ENCODE assay signal across 2 cellular contexts in the genomic region with DNA sequence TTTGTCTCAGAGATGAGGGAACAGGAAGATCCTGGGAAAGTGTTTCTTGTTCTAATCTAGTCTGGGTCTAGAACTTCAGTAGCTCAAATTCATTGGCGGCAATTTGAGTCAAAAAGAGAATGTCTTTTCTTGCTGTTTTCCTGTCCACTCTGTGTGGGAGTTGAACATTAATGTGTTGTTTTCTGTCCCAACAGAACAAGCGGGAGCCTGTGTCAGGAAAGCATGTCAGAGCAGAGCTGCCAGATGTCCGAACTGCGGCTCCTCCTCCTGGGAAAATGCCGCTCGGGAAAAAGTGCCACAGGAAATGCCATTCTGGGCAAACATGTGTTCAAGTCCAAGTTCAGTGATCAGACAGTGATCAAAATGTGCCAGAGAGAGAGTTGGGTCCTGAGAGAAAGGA.
TF ChIP-seq lines count a peak whose summit lies in the region.

No MANE protein-coding gene starts in this region.

TF ChIP-seq in endothelial cell of umbilical vein, 7 proteins besides CTCF, POLR2A, EP300 and RAD21:
- TF ChIP-seq, protein P1, sequence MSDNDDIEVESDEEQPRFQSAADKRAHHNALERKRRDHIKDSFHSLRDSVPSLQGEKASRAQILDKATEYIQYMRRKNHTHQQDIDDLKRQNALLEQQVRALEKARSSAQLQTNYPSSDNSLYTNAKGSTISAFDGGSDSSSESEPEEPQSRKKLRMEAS (IDR thresholded peaks at IDR 0.05; ENCODE audit: insufficient read depth, insufficient read length) = peak; percentile 52
- TF ChIP-seq MYC (IDR thresholded peaks at IDR 0.05; ENCODE audit: low read depth, low read length) (no peak), GATA2 (IDR thresholded peaks at IDR 0.05; ENCODE audit: insufficient read depth, insufficient read length, low read depth, low read length) (no peak), FOS (IDR thresholded peaks at IDR 0.05; ENCODE audit: borderline replicate concordance, insufficient read depth, low read length) (no peak)

TF ChIP-seq in HepG2, 621 proteins besides CTCF, POLR2A, EP300 and RAD21:
- peak; percentile 76; the same call in 1 of the 2 replicates for TF ChIP-seq EZH2 (conservative IDR thresholded peaks at IDR 0.05; ENCODE audit: low read depth, low read length)
- TF ChIP-seq FOSL2 (CRISPR knock-in tag; IDR thresholded peaks at IDR 0.05) = no peak
TF ChIP-seq in HepG2: peak in this region for 1.
